ENCODE assay signal across 1 cellular context in the genomic region with DNA sequence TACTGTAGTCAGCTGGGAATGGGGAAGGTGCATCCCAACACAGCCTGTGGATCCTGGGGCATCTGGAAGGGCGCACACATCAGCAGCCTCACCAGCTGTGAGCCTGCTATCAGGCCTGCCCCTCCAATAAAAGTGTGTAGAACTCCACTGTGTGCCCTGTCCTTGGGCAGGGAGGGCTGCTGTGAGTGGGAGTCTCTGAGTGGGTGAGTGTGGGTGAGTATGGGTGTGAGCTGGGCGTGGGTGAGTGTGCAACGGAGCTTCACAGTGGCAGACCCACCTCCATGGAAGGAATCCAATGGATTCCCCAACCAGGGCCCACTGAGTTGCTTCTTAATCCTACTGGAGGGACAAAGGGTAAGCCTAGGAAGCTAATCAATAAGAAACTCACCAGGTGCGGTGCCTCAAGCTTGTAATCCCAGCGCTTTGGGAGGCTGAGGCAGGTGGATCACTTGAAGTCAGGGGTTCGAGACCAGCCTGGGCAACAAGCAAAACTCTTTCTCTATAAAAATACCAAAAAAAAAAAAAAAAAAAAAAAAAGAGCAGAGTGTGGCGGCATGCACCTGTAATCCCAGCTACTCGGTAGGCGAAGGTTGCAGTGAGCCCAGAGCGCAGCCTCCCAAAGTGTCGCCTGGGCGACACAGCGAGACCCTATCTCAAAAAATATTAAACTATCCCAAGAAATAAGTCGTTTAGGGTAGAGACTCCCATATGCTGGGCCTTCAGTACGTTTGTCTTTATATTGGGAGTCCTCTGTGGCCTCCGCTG.
TF ChIP-seq lines count a peak whose summit lies in the region.

No MANE protein-coding gene starts in this region.

TF ChIP-seq in K562, 482 proteins besides CTCF, POLR2A, EP300 and RAD21:
- TF ChIP-seq EGR1 (conservative IDR thresholded peaks at IDR 0.05), result 0 out of 2 replicates have a peak, but pooled peaks have one; percentile 26
- TF ChIP-seq XRCC5 (IDR thresholded peaks at IDR 0.05; ENCODE audit: low read depth, low read length), result 0 out of 2 replicates have a peak, but pooled peaks have one; percentile 21
- TF ChIP-seq ZNF121 (CRISPR knock-in tag; conservative IDR thresholded peaks at IDR 0.05), result 0 out of 2 replicates have a peak, but pooled peaks have one; percentile 20
- TF ChIP-seq SLC30A9 (CRISPR knock-in tag; IDR thresholded peaks at IDR 0.05), result no peak
- TF ChIP-seq ZNF197 (CRISPR knock-in tag; IDR thresholded peaks at IDR 0.05; ENCODE audit: low read depth), result no peak
- TF ChIP-seq, protein P1, sequence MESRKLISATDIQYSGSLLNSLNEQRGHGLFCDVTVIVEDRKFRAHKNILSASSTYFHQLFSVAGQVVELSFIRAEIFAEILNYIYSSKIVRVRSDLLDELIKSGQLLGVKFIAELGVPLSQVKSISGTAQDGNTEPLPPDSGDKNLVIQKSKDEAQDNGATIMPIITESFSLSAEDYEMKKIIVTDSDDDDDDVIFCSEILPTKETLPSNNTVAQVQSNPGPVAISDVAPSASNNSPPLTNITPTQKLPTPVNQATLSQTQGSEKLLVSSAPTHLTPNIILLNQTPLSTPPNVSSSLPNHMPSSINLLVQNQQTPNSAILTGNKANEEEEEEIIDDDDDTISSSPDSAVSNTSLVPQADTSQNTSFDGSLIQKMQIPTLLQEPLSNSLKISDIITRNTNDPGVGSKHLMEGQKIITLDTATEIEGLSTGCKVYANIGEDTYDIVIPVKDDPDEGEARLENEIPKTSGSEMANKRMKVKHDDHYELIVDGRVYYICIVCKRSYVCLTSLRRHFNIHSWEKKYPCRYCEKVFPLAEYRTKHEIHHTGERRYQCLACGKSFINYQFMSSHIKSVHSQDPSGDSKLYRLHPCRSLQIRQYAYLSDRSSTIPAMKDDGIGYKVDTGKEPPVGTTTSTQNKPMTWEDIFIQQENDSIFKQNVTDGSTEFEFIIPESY (CRISPR knock-in tag; IDR thresholded peaks at IDR 0.05), result peak; percentile 64
- TF ChIP-seq ZNF384 (IDR thresholded peaks at IDR 0.05; ENCODE audit: low read depth, low read length), result peak; percentile 22; the same call in 1 of the 2 replicates
